Comparison of ENCODE assay signal across 10 cellular contexts in the genomic region with DNA sequence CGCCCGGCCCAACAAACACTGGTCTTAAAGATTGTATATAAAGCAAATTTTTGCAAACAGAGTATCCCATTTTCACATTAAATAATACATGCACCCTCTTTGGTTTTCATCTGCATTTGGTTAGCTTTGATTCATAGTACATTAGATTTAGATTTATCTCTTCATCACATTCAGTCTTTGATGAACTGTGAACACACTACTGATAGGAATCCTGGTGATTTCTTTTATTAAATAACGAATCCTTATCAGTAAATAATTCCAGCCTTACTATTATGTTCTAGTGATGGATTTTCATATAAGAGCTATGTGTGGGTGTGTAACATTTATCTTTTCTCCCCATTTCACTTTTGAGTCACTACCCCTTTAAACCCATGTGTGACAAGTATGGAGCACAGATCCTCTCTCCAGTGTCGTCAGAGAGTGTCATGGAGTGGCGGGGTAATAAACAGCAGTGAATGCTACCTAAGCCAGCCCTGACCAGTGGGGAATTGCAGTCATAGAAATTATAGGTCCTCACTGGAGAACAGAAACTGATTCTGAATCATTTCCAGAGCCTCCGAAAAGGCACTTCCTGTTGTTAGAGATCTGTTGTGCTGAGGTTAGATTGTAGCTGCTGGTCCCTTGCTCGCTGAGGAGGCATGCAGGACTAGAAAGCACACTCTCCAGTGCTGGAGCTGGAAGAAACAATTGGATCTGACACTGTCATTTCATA. TPM values are rescaled to one million over a fixed set of nuclear protein-coding genes. Genes with fewer than 3 reads are reported as not detected.
A peak's percentile ranks its signal among the peaks of the same experiment; 100 is the strongest.
DNase-seq lines count a peak whose midpoint lies in the region; ATAC-seq and TF ChIP-seq lines count a peak whose summit lies in the region.
"Had no signal": no experiment of that assay in that cellular context is flagged by ENCODE, and none has a peak within 500 bp of the region (broad histone marks: within the 10 kb centered on the region; RNA-seq: fewer than 3 reads in every experiment).

No MANE protein-coding gene starts in this region.

- no peaks in the 10 kb centered on the region for H3K9me3 ChIP-seq in Loucy (ENCODE audit: insufficient read depth, low read depth, low read length)
- H3K9me3 ChIP-seq in gastrocnemius medialis, result no peaks in the 10 kb centered on the region
- H3K9me3 ChIP-seq: mucosa of descending colon had no signal

- H3K36me3 ChIP-seq in Loucy (ENCODE audit: insufficient read depth, low read length), result no peaks in the 10 kb centered on the region
- H3K36me3 ChIP-seq in gastrocnemius medialis, result no peaks in the 10 kb centered on the region

- CTCF ChIA-PET in RWPE1 (lab: Yijun Ruan, JAX), result interaction anchor here (1.3 kb wide), 1 partner anchor 17 kb away, joined by 3 read pairs; no protein-coding TSS in a partner anchor

- no peaks in the 10 kb centered on the region for H3F3A ChIP-seq in Loucy (ENCODE audit: low read depth)

- ATAC-seq in GM21723 (IDR thresholded peaks at IDR 0.05; ENCODE audit: unreplicated experiment) (peak; percentile 84), gastrocnemius medialis (no peak)
- ATAC-seq: mucosa of descending colon had no signal

- peak overlapping the region; percentile 6; the same call in 1 of the 2 replicates for H2AFZ ChIP-seq in Loucy (ENCODE audit: low read length)

- TF ChIP-seq CTCF in Loucy (conservative IDR thresholded peaks at IDR 0.05; ENCODE audit: low read length) (no peak), gastrocnemius medialis (IDR thresholded peaks at IDR 0.05 in 4 of 5, conservative IDR thresholded peaks at IDR 0.05 in 1 of 5) (no peak), RWPE1 (conservative IDR thresholded peaks at IDR 0.05; ENCODE audit: low read depth) (no peak)

- peak overlapping the region; percentile 34 for H3K4me2 ChIP-seq in Loucy (ENCODE audit: low read depth, low read length, poor library complexity, severe bottlenecking)

- H3K79me2 ChIP-seq in Loucy (ENCODE audit: insufficient read depth, low read length), result no peaks in the 10 kb centered on the region

- peak; percentile 16 for DNase-seq in DMS79 treated with DMSO at 0.1 percent for 48 hours (lab: John Stamatoyannopoulos, UW)
- no peak for DNase-seq in DMS79 (lab: John Stamatoyannopoulos, UW)
- DNase-seq in dermis blood vessel endothelial cell, result peak; percentile 81
- no peak for DNase-seq in gastrocnemius medialis
- no peak for DNase-seq in effector CD4-positive, alpha-beta T cell
- DNase-seq in RWPE1 (ENCODE audit: low spot score), result no peak

- no peak overlapping the region for H3K27ac ChIP-seq in gastrocnemius medialis
- H3K27ac ChIP-seq in RWPE1, result no peak overlapping the region
- H3K27ac ChIP-seq: 22Rv1 had no signal

- H3K9me2 ChIP-seq in Loucy (replicated peaks; ENCODE audit: low read depth, low read length), result no peaks in the 10 kb centered on the region

- H3K4me1 ChIP-seq in Loucy (ENCODE audit: insufficient read depth, low read length, poor library complexity, severe bottlenecking) (peaks cover 3% of the 10 kb centered on the region), gastrocnemius medialis (no peaks in the 10 kb centered on the region)

- intact Hi-C loops in gastrocnemius medialis (cut with DNase I; ENCODE audit: low total_unique reads), result no loop called here

- in situ Hi-C loops in gastrocnemius medialis (cut with MboI; ENCODE audit: low sequenced_read_pairs in 4 of 4), result no loop called here

- H3K27me3 ChIP-seq in Loucy (ENCODE audit: insufficient read depth, low read length, poor library complexity, severe bottlenecking), result peaks cover 4% of the 10 kb centered on the region
- no peaks in the 10 kb centered on the region for H3K27me3 ChIP-seq in gastrocnemius medialis

- POLR2A ChIA-PET in RWPE1 (lab: Yijun Ruan, JAX; ENCODE audit: low non-redundant PET), result no interaction called here

- no peak overlapping the region for H3K9ac ChIP-seq in Loucy (ENCODE audit: low read depth, low read length, poor library complexity, severe bottlenecking)

- H4K20me1 ChIP-seq in Loucy (ENCODE audit: insufficient read depth, low read length, poor library complexity, severe bottlenecking), result no peaks in the 10 kb centered on the region

- H3K4me3 ChIP-seq in Loucy (ENCODE audit: low read length, poor library complexity, severe bottlenecking) (peak overlapping the region; percentile 5), gastrocnemius medialis (no peak overlapping the region)
- H3K4me3 ChIP-seq: mucosa of descending colon had no signal

- TF ChIP-seq POLR2A in gastrocnemius medialis (IDR thresholded peaks at IDR 0.05), result no peak

RNA-seq across cellular contexts. Expression of gene SLC7A14, which starts 22.0 kb away (rescaled TPM):
- total RNA-seq in dermis blood vessel endothelial cell (under 0.01 and 0.14 TPM in 2 replicates), gastrocnemius medialis (under 1 TPM in 1 of 4 donors, not detected in 3; 0.02 TPM)

Comparison
In these comparisons a context has a peak if more than half of its experiments do, and no peak if none do; other contexts are left out.
1. DNase-seq: peak in DMS79 treated with DMSO at 0.1 percent for 48 hours (single experiment) and dermis blood vessel endothelial cell (single experiment); none in DMS79 (single experiment), gastrocnemius medialis (0 of 2), effector CD4-positive, alpha-beta T cell (single experiment) and RWPE1 (single experiment).